In the genomic region with DNA sequence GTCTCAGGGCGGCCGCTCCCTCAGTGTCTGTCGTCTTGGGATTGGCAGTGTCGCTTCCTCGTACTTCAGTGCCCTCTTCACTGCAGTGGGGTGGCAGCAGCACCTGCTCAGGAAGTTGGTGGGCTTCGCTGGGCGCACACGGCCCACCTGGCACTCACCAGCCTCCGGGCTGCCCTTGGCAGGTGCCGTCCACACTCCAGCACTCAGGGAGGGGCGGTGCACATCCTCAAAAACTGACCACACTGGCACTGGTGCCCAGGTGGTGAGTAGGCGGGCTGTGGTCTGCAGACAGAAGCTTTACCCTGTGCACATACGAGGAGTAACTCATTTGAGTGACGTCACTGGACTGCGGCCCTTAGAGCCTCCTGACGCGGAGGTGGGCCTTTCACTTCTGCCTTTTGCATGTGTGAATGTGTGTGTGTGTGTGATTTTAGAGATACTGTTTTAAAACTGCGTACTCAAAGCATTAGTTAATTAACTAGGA, we compare ENCODE assay signal across 1 cellular context.
TF ChIP-seq lines count a peak whose summit lies in the region.

No MANE protein-coding gene starts in this region.

TF ChIP-seq in GM12878, 131 proteins besides CTCF, POLR2A, EP300 and RAD21 (continued from another document and continues in another):
- TF ChIP-seq BCLAF1 (IDR thresholded peaks at IDR 0.05): no peak
- TF ChIP-seq SIX5 (IDR thresholded peaks at IDR 0.05; ENCODE audit: low read depth, low read length, severe bottlenecking): no peak
- TF ChIP-seq ZBTB4 (CRISPR knock-in tag; IDR thresholded peaks at IDR 0.05): no peak
- TF ChIP-seq, protein P1, sequence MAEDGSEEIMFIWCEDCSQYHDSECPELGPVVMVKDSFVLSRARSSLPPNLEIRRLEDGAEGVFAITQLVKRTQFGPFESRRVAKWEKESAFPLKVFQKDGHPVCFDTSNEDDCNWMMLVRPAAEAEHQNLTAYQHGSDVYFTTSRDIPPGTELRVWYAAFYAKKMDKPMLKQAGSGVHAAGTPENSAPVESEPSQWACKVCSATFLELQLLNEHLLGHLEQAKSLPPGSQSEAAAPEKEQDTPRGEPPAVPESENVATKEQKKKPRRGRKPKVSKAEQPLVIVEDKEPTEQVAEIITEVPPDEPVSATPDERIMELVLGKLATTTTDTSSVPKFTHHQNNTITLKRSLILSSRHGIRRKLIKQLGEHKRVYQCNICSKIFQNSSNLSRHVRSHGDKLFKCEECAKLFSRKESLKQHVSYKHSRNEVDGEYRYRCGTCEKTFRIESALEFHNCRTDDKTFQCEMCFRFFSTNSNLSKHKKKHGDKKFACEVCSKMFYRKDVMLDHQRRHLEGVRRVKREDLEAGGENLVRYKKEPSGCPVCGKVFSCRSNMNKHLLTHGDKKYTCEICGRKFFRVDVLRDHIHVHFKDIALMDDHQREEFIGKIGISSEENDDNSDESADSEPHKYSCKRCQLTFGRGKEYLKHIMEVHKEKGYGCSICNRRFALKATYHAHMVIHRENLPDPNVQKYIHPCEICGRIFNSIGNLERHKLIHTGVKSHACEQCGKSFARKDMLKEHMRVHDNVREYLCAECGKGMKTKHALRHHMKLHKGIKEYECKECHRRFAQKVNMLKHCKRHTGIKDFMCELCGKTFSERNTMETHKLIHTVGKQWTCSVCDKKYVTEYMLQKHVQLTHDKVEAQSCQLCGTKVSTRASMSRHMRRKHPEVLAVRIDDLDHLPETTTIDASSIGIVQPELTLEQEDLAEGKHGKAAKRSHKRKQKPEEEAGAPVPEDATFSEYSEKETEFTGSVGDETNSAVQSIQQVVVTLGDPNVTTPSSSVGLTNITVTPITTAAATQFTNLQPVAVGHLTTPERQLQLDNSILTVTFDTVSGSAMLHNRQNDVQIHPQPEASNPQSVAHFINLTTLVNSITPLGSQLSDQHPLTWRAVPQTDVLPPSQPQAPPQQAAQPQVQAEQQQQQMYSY (CRISPR knock-in tag; IDR thresholded peaks at IDR 0.05): no peak
- TF ChIP-seq GABPA (IDR thresholded peaks at IDR 0.05; ENCODE audit: low read depth): no peak
- no peak for TF ChIP-seq ESRRA (IDR thresholded peaks at IDR 0.05; ENCODE audit: low read length)
- TF ChIP-seq HDAC6 (IDR thresholded peaks at IDR 0.05; ENCODE audit: unreplicated experiment): no peak
- TF ChIP-seq RELB (IDR thresholded peaks at IDR 0.05; ENCODE audit: low read depth): peak; percentile 44; the same call in 1 of the 2 replicates
- peak; percentile 99 for TF ChIP-seq ATF7 (IDR thresholded peaks at IDR 0.05; ENCODE audit: low read depth)
- no peak for TF ChIP-seq CHD1 (IDR thresholded peaks at IDR 0.05; ENCODE audit: low read depth, low read length)
- peak; percentile 99 for TF ChIP-seq NBN (IDR thresholded peaks at IDR 0.05)
- no peak for TF ChIP-seq RCOR1 (conservative IDR thresholded peaks at IDR 0.05; ENCODE audit: low read depth, low read length)
- no peak for TF ChIP-seq REST (IDR thresholded peaks at IDR 0.05; ENCODE audit: low read depth, low read length)
- peak; percentile 98 for TF ChIP-seq TCF12 (IDR thresholded peaks at IDR 0.05; ENCODE audit: low read depth, low read length)
- no peak for TF ChIP-seq SMAD5 (IDR thresholded peaks at IDR 0.05; ENCODE audit: low read depth)
- TF ChIP-seq IRF4 (IDR thresholded peaks at IDR 0.05; ENCODE audit: low read depth, low read length): peak; percentile 91
- TF ChIP-seq CUX1 (IDR thresholded peaks at IDR 0.05; ENCODE audit: insufficient replicate concordance, low read depth, low read length): no peak
- no peak for TF ChIP-seq STAT1 (conservative IDR thresholded peaks at IDR 0.05)
- TF ChIP-seq, protein P2, sequence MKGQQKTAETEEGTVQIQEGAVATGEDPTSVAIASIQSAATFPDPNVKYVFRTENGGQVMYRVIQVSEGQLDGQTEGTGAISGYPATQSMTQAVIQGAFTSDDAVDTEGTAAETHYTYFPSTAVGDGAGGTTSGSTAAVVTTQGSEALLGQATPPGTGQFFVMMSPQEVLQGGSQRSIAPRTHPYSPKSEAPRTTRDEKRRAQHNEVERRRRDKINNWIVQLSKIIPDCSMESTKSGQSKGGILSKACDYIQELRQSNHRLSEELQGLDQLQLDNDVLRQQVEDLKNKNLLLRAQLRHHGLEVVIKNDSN (IDR thresholded peaks at IDR 0.05; ENCODE audit: borderline replicate concordance, extremely low read length, insufficient read depth, low read depth, low read length): no peak
- TF ChIP-seq EGR1 (IDR thresholded peaks at IDR 0.05; ENCODE audit: borderline replicate concordance in 1 of 2, low read depth in 2 of 2, low read length in 2 of 2): 0 out of 3 replicates have a peak, but pooled peaks of 1 of the 2 experiments have one; percentile 48
- peak; percentile 97 for TF ChIP-seq TCF3 (IDR thresholded peaks at IDR 0.05; ENCODE audit: borderline replicate concordance, insufficient read depth, low read depth, low read length)
- peak; percentile 73 for TF ChIP-seq SP1 (IDR thresholded peaks at IDR 0.05; ENCODE audit: low read depth, low read length)
- no peak for TF ChIP-seq KAT2A (conservative IDR thresholded peaks at IDR 0.05; ENCODE audit: control insufficient read depth, low read depth, low read length)
- no peak for TF ChIP-seq CBX3 (IDR thresholded peaks at IDR 0.05; ENCODE audit: borderline replicate concordance, low read depth)
- no peak for TF ChIP-seq TCF7 (IDR thresholded peaks at IDR 0.05; ENCODE audit: borderline replicate concordance)
- 0 out of 2 replicates have a peak, but pooled peaks have one; percentile 28 for TF ChIP-seq JUNB (IDR thresholded peaks at IDR 0.05)
- TF ChIP-seq KLF5 (IDR thresholded peaks at IDR 0.05; ENCODE audit: partially characterized antibody): peak; percentile 69
